Comparison of ENCODE assay signal across 9 cellular contexts in the genomic region with DNA sequence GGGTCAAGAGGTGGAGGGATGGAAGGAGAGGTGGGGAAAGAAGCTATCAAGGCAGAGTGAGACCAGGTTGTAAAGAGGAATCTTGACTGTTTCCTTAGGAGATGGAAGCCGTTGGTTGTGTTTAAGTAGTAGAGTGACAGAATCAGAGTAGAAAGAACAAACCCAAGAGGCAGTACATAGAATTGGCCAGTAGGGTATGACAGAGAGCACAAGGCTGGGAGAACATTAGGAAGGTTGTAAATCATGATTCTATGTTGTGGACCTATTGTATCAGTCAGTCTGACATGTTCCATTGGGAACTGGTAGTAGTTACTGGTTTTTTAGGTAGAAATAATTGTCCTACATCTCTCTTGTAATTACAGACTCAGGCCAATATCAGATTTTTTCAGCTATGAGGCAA.
DNase-seq lines count a peak whose midpoint lies in the region; ATAC-seq and TF ChIP-seq lines count a peak whose summit lies in the region.
"Had no signal": no experiment of that assay in that cellular context is flagged by ENCODE, and none has a peak within 500 bp of the region (broad histone marks: within the 10 kb centered on the region; RNA-seq: fewer than 3 reads in every experiment).

No MANE protein-coding gene starts in this region.

- H3K27me3 ChIP-seq in HCT116 (ENCODE audit: insufficient read depth, low read length) (no peaks in the 10 kb centered on the region), parathyroid adenoma (ENCODE audit: control insufficient read depth, insufficient read depth, low read length) (no peaks in the 10 kb centered on the region)

- no peaks in the 10 kb centered on the region for H3K9me2 ChIP-seq in HCT116 (ENCODE audit: insufficient read depth)

- RAD21 ChIA-PET in HCT116 (lab: Charles Lee; ENCODE audit: low non-redundant PET in 1 of 2, low total read pairs in 2 of 2, uncharacterized antibody in 2 of 2, unreplicated experiment in 2 of 2) = no interaction called here

- H3K9ac ChIP-seq in HCT116 (ENCODE audit: low read length) (no peak overlapping the region), parathyroid adenoma (no peak overlapping the region)

- TF ChIP-seq POLR2A in HCT116 (IDR thresholded peaks at IDR 0.05; ENCODE audit: borderline replicate concordance, extremely low read depth, insufficient read depth, insufficient read length) = no peak

- no peaks in the 10 kb centered on the region for H3K4me1 Mint-ChIP-seq in activated CD4-positive, alpha-beta T cell treated with anti-CD3 and anti-CD28 coated beads, Interleukin-2, amount 10 ng/mL, durations not matched to agents 24 days and 14 days
- H3K4me1 Mint-ChIP-seq in T-cell = no peaks in the 10 kb centered on the region

- peak; percentile 77 for TF ChIP-seq CTCF in GM12874 (IDR thresholded peaks at IDR 0.05; ENCODE audit: insufficient read depth, low read depth, low read length)
- peak; percentile 28 to 86 (median 75); a peak in 5 of 6 replicates for TF ChIP-seq CTCF in HCT116 (IDR thresholded peaks at IDR 0.05 in 2 of 3, conservative IDR thresholded peaks at IDR 0.05 in 1 of 3; ENCODE audit: borderline replicate concordance in 1 of 3, insufficient read depth in 1 of 3, low read depth in 2 of 3, low read length in 2 of 3)
- peak; percentile 26 for TF ChIP-seq CTCF in coronary artery (IDR thresholded peaks at IDR 0.05)
- TF ChIP-seq CTCF in parathyroid adenoma (IDR thresholded peaks at IDR 0.05) = peak; percentile 63

- H3K27ac ChIP-seq in HCT116 (ENCODE audit: low read depth, low read length) (no peak overlapping the region), coronary artery (no peak overlapping the region), parathyroid adenoma (no peak overlapping the region)

- H3K27me3 Mint-ChIP-seq in activated CD4-positive, alpha-beta T cell treated with anti-CD3 and anti-CD28 coated beads, Interleukin-2, amount 10 ng/mL, durations not matched to agents 24 days and 14 days = no peaks in the 10 kb centered on the region
- H3K27me3 Mint-ChIP-seq in T-cell = peaks cover 0 to 21% of the 10 kb centered on the region in 2 donors

- H3K4me3 ChIP-seq in HCT116 (replicated peaks in 1 of 2; ENCODE audit: low read depth in 1 of 2, low read length in 2 of 2) (no peak overlapping the region), coronary artery (no peak overlapping the region), parathyroid adenoma (ENCODE audit: low read depth, low read length) (no peak overlapping the region)

- H3K27ac Mint-ChIP-seq in activated CD4-positive, alpha-beta T cell treated with anti-CD3 and anti-CD28 coated beads, Interleukin-2, amount 10 ng/mL, durations not matched to agents 24 days and 14 days = no peak overlapping the region
- no peak overlapping the region for H3K27ac Mint-ChIP-seq in T-cell

- CTCF ChIA-PET in HCT116 (lab: Charles Lee) = no interaction called here
- CTCF ChIA-PET in T-cell (lab: Charles Lee) = no interaction called here

- no peaks in the 10 kb centered on the region for H3K36me3 ChIP-seq in HCT116 (ENCODE audit: control insufficient read depth in 1 of 2, insufficient read depth in 2 of 2, low read length in 2 of 2)
- H3K36me3 ChIP-seq in parathyroid adenoma (ENCODE audit: control insufficient read depth, insufficient read depth, low read length) = no peaks in the 10 kb centered on the region

- DNase-seq in HCT116 (ENCODE audit: low read depth, low spot score) (peak; percentile 19), NCI-H2029 (lab: John Stamatoyannopoulos, UW) (peak; percentile 35), coronary artery (ENCODE audit: low spot score) (no peak), T-cell (no peak)
- no peak for DNase-seq in stimulated activated CD4-positive, alpha-beta T cell treated with anti-CD3 and anti-CD28 coated beads, Interleukin-4, amount 100 ng/mL, for 1 hour
- DNase-seq in activated CD4-positive, alpha-beta T cell treated with anti-CD3 and anti-CD28 coated beads, Interleukin-2, amount 10 ng/mL, durations not matched to agents 24 days and 14 days = no peak
- DNase-seq: right cardiac atrium had no signal

- no peaks in the 10 kb centered on the region for H3K4me1 ChIP-seq in HCT116 (ENCODE audit: control insufficient read depth in 1 of 2, insufficient read depth in 2 of 2, low read length in 2 of 2)
- no peaks in the 10 kb centered on the region for H3K4me1 ChIP-seq in parathyroid adenoma

- no peaks in the 10 kb centered on the region for H3K79me2 ChIP-seq in HCT116 (ENCODE audit: insufficient read depth, low read length)
- H3K79me2 ChIP-seq in parathyroid adenoma = no peaks in the 10 kb centered on the region

- no peaks in the 10 kb centered on the region for H3K9me3 Mint-ChIP-seq in activated CD4-positive, alpha-beta T cell treated with anti-CD3 and anti-CD28 coated beads, Interleukin-2, amount 10 ng/mL, durations not matched to agents 24 days and 14 days
- no peaks in the 10 kb centered on the region for H3K9me3 Mint-ChIP-seq in T-cell

- H3K4me3 Mint-ChIP-seq in activated CD4-positive, alpha-beta T cell treated with anti-CD3 and anti-CD28 coated beads, Interleukin-2, amount 10 ng/mL, durations not matched to agents 24 days and 14 days = no peak overlapping the region
- H3K4me3 Mint-ChIP-seq in T-cell = no peak overlapping the region

- H2AFZ ChIP-seq in HCT116 (ENCODE audit: low read depth, low read length, poor library complexity, severe bottlenecking) (no peak overlapping the region), parathyroid adenoma (no peak overlapping the region)

- BruUV-seq in HCT116 (replicated peaks; lab: Mats Ljungman, UMichigan) = no TSS peak

- POLR2A ChIA-PET in HCT116 (lab: Charles Lee) = no interaction called here
- POLR2A ChIA-PET in T-cell (lab: Charles Lee) = no interaction called here

- no peaks in the 10 kb centered on the region for H4K20me1 ChIP-seq in HCT116 (ENCODE audit: insufficient read depth)

- no peaks in the 10 kb centered on the region for H3K36me3 Mint-ChIP-seq in activated CD4-positive, alpha-beta T cell treated with anti-CD3 and anti-CD28 coated beads, Interleukin-2, amount 10 ng/mL, durations not matched to agents 24 days and 14 days (ENCODE audit: low read depth)
- no peaks in the 10 kb centered on the region for H3K36me3 Mint-ChIP-seq in T-cell

- TF ChIP-seq RAD21 in HCT116 (IDR thresholded peaks at IDR 0.05; ENCODE audit: low read depth) = peak; percentile 56

- H3K4me2 ChIP-seq in HCT116 (ENCODE audit: low read length) (no peak overlapping the region), parathyroid adenoma (ENCODE audit: low read length) (no peak overlapping the region)

- ATAC-seq in HCT116 (peak; percentile 90), T-cell (replicated peaks in 1 of 4) (no peak)

- H3K9me3 ChIP-seq in HCT116 (ENCODE audit: control insufficient read depth in 1 of 2, insufficient read depth in 1 of 2, low read depth in 1 of 2, low read length in 2 of 2) (no peaks in the 10 kb centered on the region), parathyroid adenoma (ENCODE audit: control insufficient read depth, low read length) (no peaks in the 10 kb centered on the region)

- intact Hi-C loops in HCT116 (cut with micrococcal nuclease) = no loop called here
- intact Hi-C loops in activated CD4-positive, alpha-beta T cell treated with anti-CD3 and anti-CD28 coated beads, Interleukin-2, amount 10 ng/mL, durations not matched to agents 24 days and 14 days (cut with micrococcal nuclease) = no loop called here

TF ChIP-seq in HCT116, 20 proteins besides CTCF, POLR2A, EP300 and RAD21:
- TF ChIP-seq SRF (IDR thresholded peaks at IDR 0.05; ENCODE audit: low read depth) (no peak), MAX (IDR thresholded peaks at IDR 0.05) (no peak), JUND (IDR thresholded peaks at IDR 0.05) (no peak), SP1 (IDR thresholded peaks at IDR 0.05; ENCODE audit: low read depth) (no peak), ZFX (IDR thresholded peaks at IDR 0.05) (no peak), ZNF274 (IDR thresholded peaks at IDR 0.05; ENCODE audit: low read depth, low read length) (no peak)

Comparison
In these comparisons a context has a peak if more than half of its experiments do, and no peak if none do; other contexts are left out.
1. CTCF ChIP-seq: peak in every context shown above with its lines; median percentile 77 in GM12874; 75 in HCT116; 63 in parathyroid adenoma; 26 in coronary artery.
2. DNase-seq: peak in HCT116 (single experiment) and NCI-H2029 (single experiment); none in coronary artery (single experiment), stimulated activated CD4-positive, alpha-beta T cell treated with anti-CD3 and anti-CD28 coated beads, Interleukin-4, amount 100 ng/mL, for 1 hour (single experiment), activated CD4-positive, alpha-beta T cell treated with anti-CD3 and anti-CD28 coated beads, Interleukin-2, amount 10 ng/mL, durations not matched to agents 24 days and 14 days (single experiment) and T-cell (0 of 34).